ENCODE assay signal across 25 cellular contexts in genomic region chr6:32638521-32639219, GRCh38. TPM values are rescaled to one million over a fixed set of nuclear protein-coding genes. Genes with fewer than 3 reads are reported as not detected.
A peak's percentile ranks its signal among the peaks of the same experiment; 100 is the strongest.
DNase-seq lines count a peak whose midpoint lies in the region; ATAC-seq and TF ChIP-seq lines count a peak whose summit lies in the region.
"Had no signal": no experiment of that assay in that cellular context is flagged by ENCODE, and none has a peak within 500 bp of the region (broad histone marks: within the 10 kb centered on the region; RNA-seq: fewer than 3 reads in every experiment).

No MANE protein-coding gene starts in this region.

- no peaks in the 10 kb centered on the region for H3K9me3 Mint-ChIP-seq in activated CD8-positive, alpha-beta T cell treated with anti-CD3 and anti-CD28 coated beads for 36 hours
- H3K9me3 Mint-ChIP-seq in activated CD8-positive, alpha-beta T cell treated with anti-CD3 and anti-CD28 coated beads, Interleukin-2, amount 10 ng/mL, durations not matched to agents 7 days and 5 days (ENCODE audit: insufficient read depth): no peaks in the 10 kb centered on the region
- H3K9me3 Mint-ChIP-seq in nephron progenitor cell: no peaks in the 10 kb centered on the region

- H3F3A ChIP-seq in SU-DHL-6 (ENCODE audit: insufficient read depth) (peaks cover 12% of the 10 kb centered on the region; the same call in 1 of the 2 replicates), MM.1S (ENCODE audit: insufficient read depth, low read length) (no peaks in the 10 kb centered on the region)

- H3K79me2 ChIP-seq in SU-DHL-6 (ENCODE audit: insufficient read depth, low read length) (peaks cover 30% of the 10 kb centered on the region), MM.1S (ENCODE audit: low read length) (no peaks in the 10 kb centered on the region)

- POLR2A ChIA-PET in activated CD8-positive, alpha-beta T cell treated with anti-CD3 and anti-CD28 coated beads for 36 hours (lab: Charles Lee): interaction anchor here (0.6 kb wide), 1 partner anchor 130 kb away, joined by 3 read pairs; no protein-coding TSS in a partner anchor
- POLR2A ChIA-PET in activated CD8-positive, alpha-beta T cell treated with anti-CD3 and anti-CD28 coated beads, Interleukin-2, amount 10 ng/mL, durations not matched to agents 7 days and 5 days (lab: Charles Lee): no interaction called here

- H3K27me3 ChIP-seq in SU-DHL-6 (ENCODE audit: low read length) (no peaks in the 10 kb centered on the region), MM.1S (replicated peaks; ENCODE audit: insufficient read depth, low read length) (no peaks in the 10 kb centered on the region)
- H3K27me3 ChIP-seq: suprapubic skin had no signal

- H3K4me2 ChIP-seq in SU-DHL-6 (ENCODE audit: low read depth, low read length, poor library complexity, severe bottlenecking): peak overlapping the region; percentile 92
- H3K4me2 ChIP-seq in MM.1S (ENCODE audit: low read depth, low read length): no peak overlapping the region

- H3K9me2 ChIP-seq in SU-DHL-6 (replicated peaks; ENCODE audit: insufficient read depth, low read length) (no peaks in the 10 kb centered on the region), MM.1S (replicated peaks; ENCODE audit: insufficient read depth, low read length) (no peaks in the 10 kb centered on the region)

- no peaks in the 10 kb centered on the region for H3K9me3 ChIP-seq in SU-DHL-6 (ENCODE audit: insufficient read depth, low read length)
- no peaks in the 10 kb centered on the region for H3K9me3 ChIP-seq in MM.1S (replicated peaks; ENCODE audit: insufficient read depth, low read length)
- H3K9me3 ChIP-seq: BE2C, HAP-1, heart right ventricle, suprapubic skin had no signal

- CTCF ChIA-PET in activated CD8-positive, alpha-beta T cell treated with anti-CD3 and anti-CD28 coated beads for 36 hours (lab: Charles Lee): no interaction called here
- CTCF ChIA-PET in activated CD8-positive, alpha-beta T cell treated with anti-CD3 and anti-CD28 coated beads, Interleukin-2, amount 10 ng/mL, durations not matched to agents 7 days and 5 days (lab: Charles Lee): interaction anchor here (1.6 kb wide), 1 partner anchor 17 kb away, joined by 5 read pairs; no protein-coding TSS in a partner anchor

- H3K4me3 ChIP-seq in GM12865 (ENCODE audit: low read depth, low read length) (peak overlapping the region; percentile 83), SU-DHL-6 (ENCODE audit: insufficient read depth, low read length, poor library complexity, severe bottlenecking) (peak overlapping the region; percentile 77), MM.1S (ENCODE audit: low read length) (no peak overlapping the region)
- H3K4me3 ChIP-seq: HAP-1, suprapubic skin had no signal

- no peak for TF ChIP-seq CTCF in activated CD8-positive, alpha-beta T cell treated with anti-CD3 and anti-CD28 coated beads for 36 hours (IDR thresholded peaks at IDR 0.05)
- TF ChIP-seq CTCF in GM12865 (IDR thresholded peaks at IDR 0.05; ENCODE audit: insufficient read depth, low read depth, low read length, missing control alignments): no peak
- no peak for TF ChIP-seq CTCF in SU-DHL-6 (IDR thresholded peaks at IDR 0.05; ENCODE audit: insufficient read depth, low read length, poor library complexity, severe bottlenecking)
- TF ChIP-seq CTCF in nephron progenitor cell (IDR thresholded peaks at IDR 0.05): no peak
- no peak for TF ChIP-seq CTCF in MM.1S (IDR thresholded peaks at IDR 0.05; ENCODE audit: low read length)

- peaks cover 13% of the 10 kb centered on the region for H3K27me3 Mint-ChIP-seq in activated CD8-positive, alpha-beta T cell treated with anti-CD3 and anti-CD28 coated beads for 36 hours
- peaks cover 32% of the 10 kb centered on the region for H3K27me3 Mint-ChIP-seq in activated CD8-positive, alpha-beta T cell treated with anti-CD3 and anti-CD28 coated beads, Interleukin-2, amount 10 ng/mL, durations not matched to agents 7 days and 5 days (ENCODE audit: low read depth)
- H3K27me3 Mint-ChIP-seq in nephron progenitor cell (ENCODE audit: low read depth, poor library complexity): peaks cover 8% of the 10 kb centered on the region

- intact Hi-C loops in activated CD8-positive, alpha-beta T cell treated with anti-CD3 and anti-CD28 coated beads for 36 hours (cut with micrococcal nuclease): no loop called here

- peaks cover 16% of the 10 kb centered on the region for H3K4me1 Mint-ChIP-seq in activated CD8-positive, alpha-beta T cell treated with anti-CD3 and anti-CD28 coated beads for 36 hours (ENCODE audit: low read depth)
- H3K4me1 Mint-ChIP-seq in activated CD8-positive, alpha-beta T cell treated with anti-CD3 and anti-CD28 coated beads, Interleukin-2, amount 10 ng/mL, durations not matched to agents 7 days and 5 days (ENCODE audit: low read depth): peaks cover 33% of the 10 kb centered on the region
- H3K4me1 Mint-ChIP-seq in nephron progenitor cell: peaks cover 24% of the 10 kb centered on the region

- H3K9ac ChIP-seq in SU-DHL-6 (ENCODE audit: low read length) (peak overlapping the region; percentile 64), MM.1S (ENCODE audit: low read length) (no peak overlapping the region)

- H3K27ac ChIP-seq in SU-DHL-6 (ENCODE audit: low read depth, low read length): peak overlapping the region; percentile 70
- no peak overlapping the region for H3K27ac ChIP-seq in MM.1S (ENCODE audit: low read length)
- H3K27ac ChIP-seq: foreskin keratinocyte, suprapubic skin had no signal

- H3K4me1 ChIP-seq in MM.1S (ENCODE audit: low read length): no peaks in the 10 kb centered on the region
- H3K4me1 ChIP-seq: BE2C, foreskin keratinocyte, HAP-1, heart right ventricle, suprapubic skin had no signal

- no peaks in the 10 kb centered on the region for H3K36me3 Mint-ChIP-seq in activated CD8-positive, alpha-beta T cell treated with anti-CD3 and anti-CD28 coated beads for 36 hours (ENCODE audit: low read depth)
- no peaks in the 10 kb centered on the region for H3K36me3 Mint-ChIP-seq in activated CD8-positive, alpha-beta T cell treated with anti-CD3 and anti-CD28 coated beads, Interleukin-2, amount 10 ng/mL, durations not matched to agents 7 days and 5 days (ENCODE audit: low read depth)
- H3K36me3 Mint-ChIP-seq in nephron progenitor cell (ENCODE audit: low read depth): no peaks in the 10 kb centered on the region

- DNase-seq in activated CD8-positive, alpha-beta T cell treated with anti-CD3 and anti-CD28 coated beads for 36 hours: no peak
- no peak for DNase-seq in activated CD8-positive, alpha-beta T cell treated with anti-CD3 and anti-CD28 coated beads, Interleukin-2, amount 10 ng/mL, durations not matched to agents 7 days and 5 days
- peak; percentile 60 for DNase-seq in GM12865 (ENCODE audit: low read depth)
- no peak for DNase-seq in nephron progenitor cell
- no peak for DNase-seq in MM.1S
- DNase-seq in midbrain (lab: John Stamatoyannopoulos, UW): no peak
- DNase-seq: activated naive CD4-positive, alpha-beta T cell; BE2C; DND-41; foreskin keratinocyte; heart right ventricle; NCI-H1092; NCI-H187 treated with DMSO at 0.1 percent for 48 hours; NCI-H2227 treated with DMSO at 0.1 percent for 48 hours; occipital lobe; RPMI8226; T-helper 9 cell had no signal

- peak overlapping the region; percentile 14 for H3K4me3 Mint-ChIP-seq in activated CD8-positive, alpha-beta T cell treated with anti-CD3 and anti-CD28 coated beads for 36 hours
- H3K4me3 Mint-ChIP-seq in activated CD8-positive, alpha-beta T cell treated with anti-CD3 and anti-CD28 coated beads, Interleukin-2, amount 10 ng/mL, durations not matched to agents 7 days and 5 days: no peak overlapping the region
- no peak overlapping the region for H3K4me3 Mint-ChIP-seq in nephron progenitor cell

- no peak overlapping the region for H2AFZ ChIP-seq in SU-DHL-6 (ENCODE audit: low read depth, low read length, severe bottlenecking)
- no peak overlapping the region for H2AFZ ChIP-seq in MM.1S (ENCODE audit: low read length)

- H4K20me1 ChIP-seq in SU-DHL-6 (ENCODE audit: low read depth, low read length): no peaks in the 10 kb centered on the region
- no peaks in the 10 kb centered on the region for H4K20me1 ChIP-seq in MM.1S (ENCODE audit: insufficient read depth, low read length)

- no peak overlapping the region for H3K27ac Mint-ChIP-seq in activated CD8-positive, alpha-beta T cell treated with anti-CD3 and anti-CD28 coated beads for 36 hours
- H3K27ac Mint-ChIP-seq in activated CD8-positive, alpha-beta T cell treated with anti-CD3 and anti-CD28 coated beads, Interleukin-2, amount 10 ng/mL, durations not matched to agents 7 days and 5 days: no peak overlapping the region
- H3K27ac Mint-ChIP-seq in nephron progenitor cell: peak overlapping the region; percentile 77

- H3K36me3 ChIP-seq in SU-DHL-6 (ENCODE audit: low read length) (peaks cover 3% of the 10 kb centered on the region; the same call in 1 of the 2 replicates), MM.1S (replicated peaks; ENCODE audit: insufficient read depth, low read length) (no peaks in the 10 kb centered on the region)
- H3K36me3 ChIP-seq: BE2C, HAP-1, heart right ventricle, suprapubic skin had no signal

- ATAC-seq in activated CD8-positive, alpha-beta T cell treated with anti-CD3 and anti-CD28 coated beads for 36 hours: no peak
- ATAC-seq in activated CD8-positive, alpha-beta T cell treated with anti-CD3 and anti-CD28 coated beads, Interleukin-2, amount 10 ng/mL, durations not matched to agents 7 days and 5 days: no peak
- ATAC-seq in GM21786 (IDR thresholded peaks at IDR 0.05; ENCODE audit: unreplicated experiment): no peak
- ATAC-seq: esophagus mucosa, foreskin keratinocyte, heart right ventricle, HepG2 had no signal

RNA-seq across cellular contexts. Expression of gene HLA-DQA1, which starts 1.5 kb away (rescaled TPM):
- total RNA-seq in activated CD8-positive, alpha-beta T cell treated with anti-CD3 and anti-CD28 coated beads for 36 hours: 1 to 10 TPM; 3.4 to 3.9 TPM
- total RNA-seq in activated CD8-positive, alpha-beta T cell treated with anti-CD3 and anti-CD28 coated beads, Interleukin-2, amount 10 ng/mL, durations not matched to agents 7 days and 5 days: 1 to 10 TPM; 2.7 to 3.4 TPM
- total RNA-seq: foreskin keratinocyte, HepG2, lung microvascular endothelial cell, pulmonary artery endothelial cell had no signal

RNA-seq across cellular contexts. Expression of gene HLA-DQB1, which starts 27.8 kb away (rescaled TPM):
- 1 to 10 TPM; 5.3 to 6.9 TPM for total RNA-seq in activated CD8-positive, alpha-beta T cell treated with anti-CD3 and anti-CD28 coated beads for 36 hours
- 10 to 100 TPM; 13.4 to 15.1 TPM for total RNA-seq in activated CD8-positive, alpha-beta T cell treated with anti-CD3 and anti-CD28 coated beads, Interleukin-2, amount 10 ng/mL, durations not matched to agents 7 days and 5 days
- total RNA-seq: HepG2, pulmonary artery endothelial cell had no signal

RNA-seq across cellular contexts. Expression of gene HLA-DRB1, which starts 49.0 kb away (rescaled TPM):
- 10 to 100 TPM; 21.8 to 22.7 TPM for total RNA-seq in activated CD8-positive, alpha-beta T cell treated with anti-CD3 and anti-CD28 coated beads for 36 hours
- 10 to 100 TPM; 46.0 to 50.7 TPM for total RNA-seq in activated CD8-positive, alpha-beta T cell treated with anti-CD3 and anti-CD28 coated beads, Interleukin-2, amount 10 ng/mL, durations not matched to agents 7 days and 5 days
- total RNA-seq: foreskin keratinocyte, pulmonary artery endothelial cell had no signal
